ENCODE assay signal across 16 cellular contexts in the genomic region with DNA sequence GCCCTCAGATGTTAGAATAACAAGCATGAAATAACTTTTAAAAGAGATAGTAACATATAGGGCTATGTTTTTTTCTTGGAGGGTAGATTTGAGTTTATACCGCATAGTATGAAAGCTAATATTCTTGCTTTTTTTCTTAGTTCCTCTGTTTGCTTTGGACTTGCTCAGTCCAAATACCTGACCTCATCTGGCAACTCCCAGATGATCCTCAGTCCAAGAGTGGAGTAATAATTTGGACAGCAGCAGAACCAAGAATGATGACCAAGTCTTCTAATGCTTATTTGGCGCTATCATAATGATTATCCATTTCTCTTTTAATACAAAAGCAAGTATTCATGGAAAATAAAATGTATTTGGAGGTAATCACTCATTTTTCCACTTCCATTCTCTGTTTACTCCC. TPM values are rescaled to one million over a fixed set of nuclear protein-coding genes. Genes with fewer than 3 reads are reported as not detected.
"Had no signal": no experiment of that assay in that cellular context is flagged by ENCODE, and none has a peak within 500 bp of the region (broad histone marks: within the 10 kb centered on the region; RNA-seq: fewer than 3 reads in every experiment).

No MANE protein-coding gene starts in this region.

- ATAC-seq: stimulated activated naive B cell treated with anti-CD40 and anti-IgM and Interleukin-4, amounts not matched to agents 10 μg/mL and 1 μg/mL and 100 μg/mL, for 72 hours had no signal

- H3K27me3 ChIP-seq: neural progenitor cell, transverse colon, vagina had no signal

- H3K27ac ChIP-seq: neural progenitor cell, parathyroid adenoma, skin epidermis, transverse colon, vagina had no signal

- DNase-seq: activated CD4-positive, alpha-beta T cell treated with anti-CD3 and anti-CD28 coated beads, Interleukin-2, amount 50 U/mL, for 4 hours; activated naive CD4-positive, alpha-beta T cell treated with anti-CD3 and anti-CD28 coated beads, Interleukin-2, amount 10 ng/mL, durations not matched to agents 7 days and 5 days; activated T-cell treated with anti-CD3 and anti-CD28 coated beads for 4 hours; immature natural killer cell; mammary epithelial cell; stimulated activated CD4-positive, alpha-beta T cell treated with anti-CD3 and anti-CD28 coated beads, Interleukin-15, amount 100 ng/mL, for 24 hours; stimulated activated CD4-positive, alpha-beta T cell treated with anti-CD3 and anti-CD28 coated beads, Interleukin-4, amount 100 ng/mL, for 1 hour; stimulated activated naive B cell treated with anti-CD40 and anti-IgM and Interleukin-4, amounts not matched to agents 10 μg/mL and 1 μg/mL and 100 μg/mL, for 72 hours; transverse colon had no signal

- H3K4me1 ChIP-seq: neural progenitor cell, parathyroid adenoma, transverse colon, vagina had no signal

- H3K9me3 ChIP-seq: transverse colon, vagina had no signal

- H3K4me3 ChIP-seq: neural progenitor cell, skin epidermis, transverse colon, vagina had no signal

- H3K36me3 ChIP-seq: neural progenitor cell, vagina had no signal

RNA-seq across cellular contexts. Expression of a gene that starts 45.6 kb away (rescaled TPM):
- total RNA-seq: activated T-helper 2 cell treated with anti-CD3 and anti-CD28 coated beads, Interferon-gamma antibody, Interleukin-2, Interleukin-4, amounts not matched to agents 10 μg/mL and 5 μg/mL and 100 μg/mL, durations not matched to agents 14 hours and 24 hours and 36 hours; dermis microvascular lymphatic vessel endothelial cell; epithelial cell of proximal tubule; mammary epithelial cell had no signal
